24 cellular contexts compared by ENCODE assay signal in genomic region chr21:35581640-35582039, GRCh38.
"Had no signal": no experiment of that assay in that cellular context is flagged by ENCODE, and none has a peak within 500 bp of the region (broad histone marks: within the 10 kb centered on the region; RNA-seq: fewer than 3 reads in every experiment).

No MANE protein-coding gene starts in this region.

- H3K4me1 Mint-ChIP-seq: central memory CD8-positive, alpha-beta T cell; natural killer cell had no signal

- FAIRE-seq: keratinocyte had no signal

- DNase-seq: cortex of kidney; dorsolateral prefrontal cortex; effector CD8-positive, alpha-beta T cell; gastrocnemius medialis; glutamatergic neuron; left ventricle myocardium inferior; natural killer cell; nucleus accumbens; ovary; retina; right lobe of liver; spleen; stimulated activated CD4-positive, alpha-beta T cell treated with anti-CD3 and anti-CD28 coated beads, Interleukin-2, amount 100 ng/mL, for 24 hours; stimulated activated CD4-positive, alpha-beta T cell treated with anti-CD3 and anti-CD28 coated beads, Interleukin-4, amount 100 ng/mL, for 4 hours; stimulated activated naive B cell treated with anti-CD40 and anti-IgM and Interleukin-4, amounts not matched to agents 10 μg/mL and 1 μg/mL and 100 μg/mL, for 72 hours; stomach; substantia nigra; trophoblast cell had no signal

- H3K36me3 Mint-ChIP-seq: natural killer cell; neural progenitor cell; stimulated activated naive B cell treated with anti-CD40 and anti-IgM and Interleukin-4, amounts not matched to agents 10 μg/mL and 1 μg/mL and 100 μg/mL, for 72 hours had no signal

- H3K4me3 ChIP-seq: dorsolateral prefrontal cortex, gastrocnemius medialis, left ventricle myocardium inferior, lung, neural progenitor cell, ovary, right lobe of liver, spleen, stomach, thoracic aorta had no signal

- H3K9me3 ChIP-seq: gastrocnemius medialis, left ventricle myocardium inferior, ovary, right lobe of liver, spleen, stomach, thoracic aorta had no signal

- H3K27ac Mint-ChIP-seq: natural killer cell, neural progenitor cell, progenitor cell of endocrine pancreas had no signal

- H3K9me3 Mint-ChIP-seq: natural killer cell; neural progenitor cell; stimulated activated naive B cell treated with anti-CD40 and anti-IgM and Interleukin-4, amounts not matched to agents 10 μg/mL and 1 μg/mL and 100 μg/mL, for 72 hours had no signal

- H3K4me3 Mint-ChIP-seq: central memory CD8-positive, alpha-beta T cell; natural killer cell; neural progenitor cell; stimulated activated naive B cell treated with anti-CD40 and anti-IgM and Interleukin-4, amounts not matched to agents 10 μg/mL and 1 μg/mL and 100 μg/mL, for 72 hours had no signal

- H3K27me3 ChIP-seq: gastrocnemius medialis, neural progenitor cell, ovary, right lobe of liver, spleen had no signal

- H3K27me3 Mint-ChIP-seq: stimulated activated naive B cell treated with anti-CD40 and anti-IgM and Interleukin-4, amounts not matched to agents 10 μg/mL and 1 μg/mL and 100 μg/mL, for 72 hours had no signal

- H3K9ac ChIP-seq: neural progenitor cell had no signal

- H3K27ac ChIP-seq: gastrocnemius medialis, left ventricle myocardium inferior, neural progenitor cell, ovary, right lobe of liver, spleen, stomach, thoracic aorta had no signal

- H3K4me1 ChIP-seq: gastrocnemius medialis, left ventricle myocardium inferior, neural progenitor cell had no signal

- H3K4me2 ChIP-seq: neural progenitor cell had no signal

- ATAC-seq: gastrocnemius medialis; natural killer cell; right lobe of liver; stimulated activated naive B cell treated with anti-CD40 and anti-IgM and Interleukin-4, amounts not matched to agents 10 μg/mL and 1 μg/mL and 100 μg/mL, for 72 hours had no signal

- H3K36me3 ChIP-seq: gastrocnemius medialis, left ventricle myocardium inferior, neural progenitor cell, ovary, right lobe of liver, spleen, stomach, thoracic aorta had no signal
